ENCODE assay signal across 2 cellular contexts in genomic region chr11:61526956-61527731, GRCh38.
A peak's percentile ranks its signal among the peaks of the same experiment; 100 is the strongest.
TF ChIP-seq lines count a peak whose summit lies in the region.

No MANE protein-coding gene starts in this region.

TF ChIP-seq in HepG2, 621 proteins besides CTCF, POLR2A, EP300 and RAD21:
- no peak for TF ChIP-seq ZNF891 (CRISPR knock-in tag; IDR thresholded peaks at IDR 0.05)
- TF ChIP-seq ZEB1 (IDR thresholded peaks at IDR 0.05; ENCODE audit: insufficient replicate concordance, low read depth): no peak
- TF ChIP-seq ZNF232 (CRISPR knock-in tag; IDR thresholded peaks at IDR 0.05; ENCODE audit: borderline replicate concordance): no peak
- no peak for TF ChIP-seq ZNF121 (CRISPR knock-in tag; IDR thresholded peaks at IDR 0.05)
- no peak for TF ChIP-seq MBNL3 (CRISPR knock-in tag; conservative IDR thresholded peaks at IDR 0.05)
- TF ChIP-seq ZNF281 (CRISPR knock-in tag; IDR thresholded peaks at IDR 0.05; ENCODE audit: borderline replicate concordance): peak; percentile 42; the same call in 1 of the 2 replicates
- TF ChIP-seq ATF3 (CRISPR knock-in tag; IDR thresholded peaks at IDR 0.05): no peak
- TF ChIP-seq DDIT3 (CRISPR knock-in tag; IDR thresholded peaks at IDR 0.05): no peak
- TF ChIP-seq PPARG (CRISPR knock-in tag; conservative IDR thresholded peaks at IDR 0.05): no peak
- no peak for TF ChIP-seq GRHL1 (CRISPR knock-in tag; conservative IDR thresholded peaks at IDR 0.05)
- TF ChIP-seq ZNF746 (CRISPR knock-in tag; IDR thresholded peaks at IDR 0.05): no peak
- TF ChIP-seq MYPOP (CRISPR knock-in tag; IDR thresholded peaks at IDR 0.05): no peak
- no peak for TF ChIP-seq ZNF709 (CRISPR knock-in tag; IDR thresholded peaks at IDR 0.05)
- no peak for TF ChIP-seq SOX6 (IDR thresholded peaks at IDR 0.05)
- no peak for TF ChIP-seq SOX6 (CRISPR knock-in tag; IDR thresholded peaks at IDR 0.05)
- TF ChIP-seq ZNF263 (CRISPR knock-in tag; IDR thresholded peaks at IDR 0.05): peak; percentile 55; the same call in 1 of the 2 replicates

TF ChIP-seq in WTC11, 78 proteins besides CTCF, POLR2A, EP300 and RAD21:
- TF ChIP-seq FOXK1 (CRISPR knock-in tag; IDR thresholded peaks at IDR 0.05): no peak
- no peak for TF ChIP-seq MXD4 (CRISPR knock-in tag; IDR thresholded peaks at IDR 0.05; ENCODE audit: borderline replicate concordance)
- no peak for TF ChIP-seq ZNF317 (CRISPR knock-in tag; IDR thresholded peaks at IDR 0.05; ENCODE audit: borderline replicate concordance, low read depth)
- no peak for TF ChIP-seq NFATC4 (CRISPR knock-in tag; IDR thresholded peaks at IDR 0.05)
- TF ChIP-seq ZNF532 (CRISPR knock-in tag; IDR thresholded peaks at IDR 0.05; ENCODE audit: borderline replicate concordance): no peak
- TF ChIP-seq MLX (CRISPR knock-in tag; IDR thresholded peaks at IDR 0.05): no peak
- TF ChIP-seq FOXJ3 (CRISPR knock-in tag; IDR thresholded peaks at IDR 0.05; ENCODE audit: borderline replicate concordance): no peak
- TF ChIP-seq TEAD4 (CRISPR knock-in tag; IDR thresholded peaks at IDR 0.05): no peak
- TF ChIP-seq ZBTB21 (CRISPR knock-in tag; IDR thresholded peaks at IDR 0.05; ENCODE audit: borderline replicate concordance): no peak
- no peak for TF ChIP-seq AFF4 (CRISPR knock-in tag; IDR thresholded peaks at IDR 0.05; ENCODE audit: borderline replicate concordance)
- TF ChIP-seq EMX1 (CRISPR knock-in tag; IDR thresholded peaks at IDR 0.05): no peak
- TF ChIP-seq PRDM15 (CRISPR knock-in tag; IDR thresholded peaks at IDR 0.05): no peak
- TF ChIP-seq PRRX2 (CRISPR knock-in tag; IDR thresholded peaks at IDR 0.05): no peak
- TF ChIP-seq RORB (CRISPR knock-in tag; IDR thresholded peaks at IDR 0.05): no peak
- no peak for TF ChIP-seq ZNF121 (CRISPR knock-in tag; IDR thresholded peaks at IDR 0.05)
- TF ChIP-seq IRF1 (CRISPR knock-in tag; IDR thresholded peaks at IDR 0.05): no peak
- no peak for TF ChIP-seq TP53 (CRISPR knock-in tag; IDR thresholded peaks at IDR 0.05)
